In the genomic region with DNA sequence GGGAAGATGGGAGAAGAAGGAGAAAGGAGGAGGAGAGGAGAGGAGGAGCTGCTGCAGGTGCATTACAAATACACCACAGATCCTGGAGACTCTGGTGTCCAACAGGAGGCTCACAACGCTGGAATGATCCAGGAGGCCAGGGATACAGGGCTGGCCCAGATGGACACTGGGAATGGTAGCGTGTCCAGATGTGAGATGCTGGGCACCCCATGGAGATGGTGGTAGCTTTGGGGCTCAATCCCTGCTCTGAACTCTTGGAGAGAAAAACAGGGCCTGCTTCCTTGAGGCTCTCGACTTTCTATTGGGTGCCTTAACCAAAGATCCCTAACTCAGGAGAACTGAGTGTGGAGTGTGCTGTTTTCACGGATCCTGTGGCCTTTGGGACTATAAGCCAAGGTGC, we compare ENCODE assay signal across 7 cellular contexts.
"Had no signal": no experiment of that assay in that cellular context is flagged by ENCODE, and none has a peak within 500 bp of the region (broad histone marks: within the 10 kb centered on the region; RNA-seq: fewer than 3 reads in every experiment).

No MANE protein-coding gene starts in this region.

- H3K9ac ChIP-seq: GM23248 had no signal

- H3K9me3 Mint-ChIP-seq: H9, IgD-negative memory B cell had no signal

- H3K27ac ChIP-seq: GM23248 had no signal

- DNase-seq: GM23248, GOT3, H9, HCEC 1CT, KBM-7 had no signal

- H3K27ac Mint-ChIP-seq: H9 had no signal

- ATAC-seq: HepG2 had no signal

- H3K4me3 ChIP-seq: GM23248 had no signal

- H2AFZ ChIP-seq: GM23248 had no signal

- H3K4me3 Mint-ChIP-seq: H9, IgD-negative memory B cell had no signal

- H3K4me1 Mint-ChIP-seq: IgD-negative memory B cell had no signal
